16 cellular contexts compared by ENCODE assay signal in genomic region chr22:29330291-29330690, GRCh38. TPM values are rescaled to one million over a fixed set of nuclear protein-coding genes. Genes with fewer than 3 reads are reported as not detected.
"Had no signal": no experiment of that assay in that cellular context is flagged by ENCODE, and none has a peak within 500 bp of the region (broad histone marks: within the 10 kb centered on the region; RNA-seq: fewer than 3 reads in every experiment).

No MANE protein-coding gene starts in this region.

- H3K27ac ChIP-seq: epithelial cell of prostate, lower lobe of right lung, neural progenitor cell, right lobe of liver, tibial artery, WERI-Rb-1 had no signal

- H3K9ac ChIP-seq: neural progenitor cell had no signal

- H3K27me3 ChIP-seq: neural progenitor cell, ovary, right lobe of liver, tibial artery had no signal

- H3K9me3 ChIP-seq: lower lobe of right lung, ovary, right lobe of liver, tibial artery had no signal

- H3K4me1 Mint-ChIP-seq: activated naive CD4-positive, alpha-beta T cell treated with anti-CD3 and anti-CD28 coated beads, Interleukin-2, amount 50 U/mL, for 24 hours had no signal

- H3K27ac Mint-ChIP-seq: activated naive CD4-positive, alpha-beta T cell treated with anti-CD3 and anti-CD28 coated beads, Interleukin-2, amount 50 U/mL, for 24 hours; effector memory CD8-positive, alpha-beta T cell; neural progenitor cell had no signal

- H3K4me3 Mint-ChIP-seq: activated naive CD4-positive, alpha-beta T cell treated with anti-CD3 and anti-CD28 coated beads, Interleukin-2, amount 50 U/mL, for 24 hours; effector memory CD8-positive, alpha-beta T cell; neural progenitor cell; stimulated activated naive B cell treated with anti-CD40 and anti-IgM and Interleukin-4, amounts not matched to agents 10 μg/mL and 1 μg/mL and 100 μg/mL, for 72 hours had no signal

- H3K4me2 ChIP-seq: neural progenitor cell, smooth muscle cell had no signal

- H3K27me3 Mint-ChIP-seq: activated naive CD4-positive, alpha-beta T cell treated with anti-CD3 and anti-CD28 coated beads, Interleukin-2, amount 50 U/mL, for 24 hours; effector memory CD8-positive, alpha-beta T cell; stimulated activated naive B cell treated with anti-CD40 and anti-IgM and Interleukin-4, amounts not matched to agents 10 μg/mL and 1 μg/mL and 100 μg/mL, for 72 hours had no signal

- H3K9me3 Mint-ChIP-seq: activated naive CD4-positive, alpha-beta T cell treated with anti-CD3 and anti-CD28 coated beads, Interleukin-2, amount 50 U/mL, for 24 hours; effector memory CD8-positive, alpha-beta T cell; neural progenitor cell; stimulated activated naive B cell treated with anti-CD40 and anti-IgM and Interleukin-4, amounts not matched to agents 10 μg/mL and 1 μg/mL and 100 μg/mL, for 72 hours had no signal

- ATAC-seq: effector memory CD8-positive, alpha-beta T cell; lower lobe of right lung; stimulated activated naive B cell treated with anti-CD40 and anti-IgM and Interleukin-4, amounts not matched to agents 10 μg/mL and 1 μg/mL and 100 μg/mL, for 72 hours had no signal

- H3K4me3 ChIP-seq: lower lobe of right lung, neural progenitor cell, ovary, right lobe of liver, smooth muscle cell, tibial artery had no signal

- H2AFZ ChIP-seq: neural progenitor cell had no signal

- H3K36me3 ChIP-seq: neural progenitor cell, ovary had no signal

- DNase-seq: activated CD4-positive, alpha-beta T cell treated with anti-CD3 and anti-CD28 coated beads for 1 hour; activated gamma-delta T cell; effector memory CD8-positive, alpha-beta T cell; hippocampal formation; lower lobe of right lung; stimulated activated CD4-positive, alpha-beta T cell treated with anti-CD3 and anti-CD28 coated beads, Interleukin-4, amount 100 ng/mL, for 4 hours; stimulated activated naive B cell treated with anti-CD40 and anti-IgM and Interleukin-4, amounts not matched to agents 10 μg/mL and 1 μg/mL and 100 μg/mL, for 72 hours; T-helper 2 cell; tibial artery; WERI-Rb-1 had no signal

- H3K4me1 ChIP-seq: lower lobe of right lung, neural progenitor cell had no signal

RNA-seq across cellular contexts. Expression of gene RASL10A, which starts 14.8 kb away (rescaled TPM):
- total RNA-seq: smooth muscle cell had no signal
- polyA plus RNA-seq: smooth muscle cell had no signal
